In genomic region chr1:6352138-6352563, GRCh38 we compare ENCODE assay signal across 1 cellular context.
TF ChIP-seq lines count a peak whose summit lies in the region.

No MANE protein-coding gene starts in this region.

TF ChIP-seq in HEK293, 187 proteins besides CTCF, POLR2A, EP300 and RAD21 (continued from another document):
- TF ChIP-seq ZFP69B (tag by site-specific recombination; IDR thresholded peaks at IDR 0.05) = no peak
- no peak for TF ChIP-seq PRDM4 (tag by site-specific recombination; IDR thresholded peaks at IDR 0.05)
- no peak for TF ChIP-seq BCL11A (tag by site-specific recombination; IDR thresholded peaks at IDR 0.05; ENCODE audit: low read depth)
- TF ChIP-seq ZNF221 (tag by site-specific recombination; IDR thresholded peaks at IDR 0.05; ENCODE audit: borderline replicate concordance) = no peak
- peak; percentile 52; the same call in 1 of the 2 replicates for TF ChIP-seq ZNF600 (tag by site-specific recombination; IDR thresholded peaks at IDR 0.05)
- 0 out of 2 replicates have a peak, but pooled peaks have one; percentile 39 for TF ChIP-seq ZNF366 (tag by site-specific recombination; conservative IDR thresholded peaks at IDR 0.05)
